In genomic region chr15:66650433-66650832, GRCh38 we compare ENCODE assay signal across 16 cellular contexts. TPM values are rescaled to one million over a fixed set of nuclear protein-coding genes. Genes with fewer than 3 reads are reported as not detected.
A peak's percentile ranks its signal among the peaks of the same experiment; 100 is the strongest.
DNase-seq lines count a peak whose midpoint lies in the region; ATAC-seq and TF ChIP-seq lines count a peak whose summit lies in the region.
"Had no signal": no experiment of that assay in that cellular context is flagged by ENCODE, and none has a peak within 500 bp of the region (broad histone marks: within the 10 kb centered on the region; RNA-seq: fewer than 3 reads in every experiment).

No MANE protein-coding gene starts in this region.

- H3K9me3 ChIP-seq in cardiac muscle cell (ENCODE audit: low read depth) (no peaks in the 10 kb centered on the region), OCI-LY7 (ENCODE audit: low read length) (no peaks in the 10 kb centered on the region)
- H3K9me3 ChIP-seq: thoracic aorta had no signal

- H3K27me3 ChIP-seq in cardiac muscle cell = no peaks in the 10 kb centered on the region

- DNase-seq in AG08396 (ENCODE audit: low spot score) (peak; percentile 57), RPMI7951 (ENCODE audit: low read depth) (peak; percentile 85), cardiac muscle cell (ENCODE audit: low read depth in 1 of 2, low spot score in 1 of 2) (no peak), mucosa of gallbladder (ENCODE audit: low spot score) (peak; percentile 31), NCI-H2107 (lab: John Stamatoyannopoulos, UW) (no peak), OCI-LY7 (ENCODE audit: low spot score) (no peak)
- DNase-seq in stimulated activated effector memory CD8-positive, alpha-beta T cell treated with anti-CD3 and anti-CD28 coated beads, Interleukin-12 subunit alpha, Interleukin-12 subunit beta, amount 100 ng/mL, for 72 hours (ENCODE audit: low spot score in 2 of 2) = no peak
- DNase-seq: ACHN; activated naive CD4-positive, alpha-beta T cell; left colon; NCI-H2029; SIG-M5; WERI-Rb-1 had no signal

- H3K4me2 ChIP-seq in OCI-LY7 (ENCODE audit: low read length) = no peak overlapping the region
- H3K4me2 ChIP-seq: KMS-11 had no signal

- peaks cover under 1% of the 10 kb centered on the region for H3K4me1 Mint-ChIP-seq in stimulated activated effector memory CD8-positive, alpha-beta T cell treated with anti-CD3 and anti-CD28 coated beads, Interleukin-12 subunit alpha, Interleukin-12 subunit beta, amount 100 ng/mL, for 72 hours

- no TSS peak for BruUV-seq in OCI-LY7 (replicated peaks; lab: Mats Ljungman, UMichigan)

- no peaks in the 10 kb centered on the region for H3K79me2 ChIP-seq in OCI-LY7 (ENCODE audit: insufficient read depth, low read depth, low read length)

- CTCF ChIA-PET in OCI-LY7 (lab: Charles Lee; ENCODE audit: unreplicated experiment) = no interaction called here

- H3K36me3 Mint-ChIP-seq in stimulated activated effector memory CD8-positive, alpha-beta T cell treated with anti-CD3 and anti-CD28 coated beads, Interleukin-12 subunit alpha, Interleukin-12 subunit beta, amount 100 ng/mL, for 72 hours = no peaks in the 10 kb centered on the region

- no peaks in the 10 kb centered on the region for H3K9me2 ChIP-seq in OCI-LY7 (ENCODE audit: insufficient read depth, low read length)

- POLR2A ChIA-PET in OCI-LY7 (lab: Charles Lee) = no interaction called here

- H3K27ac ChIP-seq in cardiac muscle cell (peak overlapping the region; percentile 70), OCI-LY7 (ENCODE audit: low read depth, low read length, poor library complexity, severe bottlenecking) (no peak overlapping the region)
- H3K27ac ChIP-seq: KMS-11, thoracic aorta, WERI-Rb-1 had no signal

- H3K4me1 ChIP-seq in cardiac muscle cell (ENCODE audit: low read depth) (peaks cover 43% of the 10 kb centered on the region), OCI-LY7 (ENCODE audit: insufficient read depth, low read length, poor library complexity, severe bottlenecking) (no peaks in the 10 kb centered on the region)

- H3K36me3 ChIP-seq in cardiac muscle cell = no peaks in the 10 kb centered on the region
- H3K36me3 ChIP-seq in OCI-LY7 (ENCODE audit: insufficient read depth, low read length) = no peaks in the 10 kb centered on the region
- H3K36me3 ChIP-seq: thoracic aorta, WERI-Rb-1 had no signal

- no peak overlapping the region for H2AFZ ChIP-seq in OCI-LY7 (ENCODE audit: low read length)

- no peak overlapping the region for H3K4me3 Mint-ChIP-seq in stimulated activated effector memory CD8-positive, alpha-beta T cell treated with anti-CD3 and anti-CD28 coated beads, Interleukin-12 subunit alpha, Interleukin-12 subunit beta, amount 100 ng/mL, for 72 hours

- H3K4me3 ChIP-seq in cardiac muscle cell (no peak overlapping the region), OCI-LY7 (ENCODE audit: low read depth, low read length, poor library complexity, severe bottlenecking) (no peak overlapping the region)
- H3K4me3 ChIP-seq: thoracic aorta had no signal

- no peaks in the 10 kb centered on the region for H4K20me1 ChIP-seq in OCI-LY7 (ENCODE audit: insufficient read depth, low read length)

- intact Hi-C loops in OCI-LY7 (cut with micrococcal nuclease; ENCODE audit: unreplicated experiment) = no loop called here

- ATAC-seq in GM18519 (IDR thresholded peaks at IDR 0.05; ENCODE audit: low FRiP score, unreplicated experiment) = no peak
- no peak for ATAC-seq in stimulated activated effector memory CD8-positive, alpha-beta T cell treated with anti-CD3 and anti-CD28 coated beads, Interleukin-12 subunit alpha, Interleukin-12 subunit beta, amount 100 ng/mL, for 72 hours
- ATAC-seq: left colon had no signal

- H3K9me3 Mint-ChIP-seq in stimulated activated effector memory CD8-positive, alpha-beta T cell treated with anti-CD3 and anti-CD28 coated beads, Interleukin-12 subunit alpha, Interleukin-12 subunit beta, amount 100 ng/mL, for 72 hours = no peaks in the 10 kb centered on the region

- no peak overlapping the region for H3K27ac Mint-ChIP-seq in stimulated activated effector memory CD8-positive, alpha-beta T cell treated with anti-CD3 and anti-CD28 coated beads, Interleukin-12 subunit alpha, Interleukin-12 subunit beta, amount 100 ng/mL, for 72 hours

- no peak for TF ChIP-seq CTCF in cardiac muscle cell (IDR thresholded peaks at IDR 0.05; ENCODE audit: low read depth, low read length)
- TF ChIP-seq CTCF in OCI-LY7 (conservative IDR thresholded peaks at IDR 0.05; ENCODE audit: low read length) = no peak

RNA-seq across cellular contexts. Expression of gene SMAD6, which starts 51.6 kb away (rescaled TPM):
- total RNA-seq in RPMI7951 (2014; rRNA removed; shearing (Covaris generic)) = 2.0 and 2.7 TPM in 2 replicates
- total RNA-seq in cardiac muscle cell = 232 and 274 TPM in 2 replicates
- 106 and 155 TPM in 2 replicates for polyA plus RNA-seq in cardiac muscle cell
- total RNA-seq in mucosa of gallbladder = 50.5 TPM
- total RNA-seq in OCI-LY7 (2014; rRNA removed; shearing (Covaris generic)) = 15.3 and 16.1 TPM in 2 replicates
- total RNA-seq in OCI-LY7 (2022) = 11.8 and 14.6 TPM in 2 replicates

Comparison
In these comparisons a context has a peak if more than half of its experiments do, and no peak if none do; other contexts are left out.
1. DNase-seq: peak in AG08396 (single experiment), RPMI7951 (single experiment) and mucosa of gallbladder (single experiment); none in cardiac muscle cell (0 of 2), stimulated activated effector memory CD8-positive, alpha-beta T cell treated with anti-CD3 and anti-CD28 coated beads, Interleukin-12 subunit alpha, Interleukin-12 subunit beta, amount 100 ng/mL, for 72 hours (0 of 2), NCI-H2107 (single experiment) and OCI-LY7 (single experiment).